ENCODE assay signal across 16 cellular contexts in genomic region chr5:143448518-143448917, GRCh38. TPM values are rescaled to one million over a fixed set of nuclear protein-coding genes. Genes with fewer than 3 reads are reported as not detected.
DNase-seq lines count a peak whose midpoint lies in the region; ATAC-seq and TF ChIP-seq lines count a peak whose summit lies in the region.
"Had no signal": no experiment of that assay in that cellular context is flagged by ENCODE, and none has a peak within 500 bp of the region (broad histone marks: within the 10 kb centered on the region; RNA-seq: fewer than 3 reads in every experiment).

No MANE protein-coding gene starts in this region.

- no peak overlapping the region for H3K27ac Mint-ChIP-seq in activated CD8-positive, alpha-beta T cell treated with anti-CD3 and anti-CD28 coated beads for 36 hours
- H3K27ac Mint-ChIP-seq in activated CD8-positive, alpha-beta T cell treated with anti-CD3 and anti-CD28 coated beads, Interleukin-2, amount 10 ng/mL, durations not matched to agents 7 days and 5 days, result no peak overlapping the region
- H3K27ac Mint-ChIP-seq in GM23338, result no peak overlapping the region
- no peak overlapping the region for H3K27ac Mint-ChIP-seq in naive thymus-derived CD4-positive, alpha-beta T cell
- H3K27ac Mint-ChIP-seq in stimulated activated naive B cell treated with anti-CD40 and anti-IgM and Interleukin-4, amounts not matched to agents 10 μg/mL and 1 μg/mL and 100 μg/mL, for 72 hours, result no peak overlapping the region
- H3K27ac Mint-ChIP-seq: memory B cell, nephron progenitor cell had no signal

- ATAC-seq in activated CD8-positive, alpha-beta T cell treated with anti-CD3 and anti-CD28 coated beads for 36 hours, result peak; percentile 57
- no peak for ATAC-seq in activated CD8-positive, alpha-beta T cell treated with anti-CD3 and anti-CD28 coated beads, Interleukin-2, amount 10 ng/mL, durations not matched to agents 7 days and 5 days
- ATAC-seq in GM23338 (no peak), RWPE2 (ENCODE audit: low read depth) (no peak), esophagus mucosa (no peak)
- peak; percentile 57 for ATAC-seq in naive thymus-derived CD4-positive, alpha-beta T cell
- ATAC-seq in stimulated activated naive B cell treated with anti-CD40 and anti-IgM and Interleukin-4, amounts not matched to agents 10 μg/mL and 1 μg/mL and 100 μg/mL, for 72 hours (replicated peaks), result no peak

- CTCF ChIA-PET in activated CD8-positive, alpha-beta T cell treated with anti-CD3 and anti-CD28 coated beads for 36 hours (lab: Charles Lee), result no interaction called here
- CTCF ChIA-PET in activated CD8-positive, alpha-beta T cell treated with anti-CD3 and anti-CD28 coated beads, Interleukin-2, amount 10 ng/mL, durations not matched to agents 7 days and 5 days (lab: Charles Lee), result no interaction called here
- CTCF ChIA-PET in naive thymus-derived CD4-positive, alpha-beta T cell (lab: Charles Lee), result no interaction called here

- H3K9me3 ChIP-seq in RWPE2 (ENCODE audit: severe bottlenecking), result no peaks in the 10 kb centered on the region
- H3K9me3 ChIP-seq in naive thymus-derived CD4-positive, alpha-beta T cell (ENCODE audit: control insufficient read depth in 2 of 3, low read length in 3 of 3), result no peaks in the 10 kb centered on the region
- H3K9me3 ChIP-seq: Caco-2 had no signal

- no peaks in the 10 kb centered on the region for H3K27me3 Mint-ChIP-seq in activated CD8-positive, alpha-beta T cell treated with anti-CD3 and anti-CD28 coated beads for 36 hours
- no peaks in the 10 kb centered on the region for H3K27me3 Mint-ChIP-seq in activated CD8-positive, alpha-beta T cell treated with anti-CD3 and anti-CD28 coated beads, Interleukin-2, amount 10 ng/mL, durations not matched to agents 7 days and 5 days (ENCODE audit: low read depth)
- H3K27me3 Mint-ChIP-seq in GM23338 (ENCODE audit: insufficient read depth, low read depth, poor library complexity), result no peaks in the 10 kb centered on the region
- H3K27me3 Mint-ChIP-seq in naive thymus-derived CD4-positive, alpha-beta T cell, result peaks cover 0 to 3% (median 0%) of the 10 kb centered on the region in 5 donors
- H3K27me3 Mint-ChIP-seq in stimulated activated naive B cell treated with anti-CD40 and anti-IgM and Interleukin-4, amounts not matched to agents 10 μg/mL and 1 μg/mL and 100 μg/mL, for 72 hours, result no peaks in the 10 kb centered on the region
- H3K27me3 Mint-ChIP-seq: memory B cell had no signal

- intact Hi-C loops in activated CD8-positive, alpha-beta T cell treated with anti-CD3 and anti-CD28 coated beads for 36 hours (cut with micrococcal nuclease), result no loop called here
- intact Hi-C loops in naive thymus-derived CD4-positive, alpha-beta T cell (cut with micrococcal nuclease), result no loop called here

- H3K4me1 Mint-ChIP-seq in activated CD8-positive, alpha-beta T cell treated with anti-CD3 and anti-CD28 coated beads for 36 hours (ENCODE audit: low read depth), result peaks cover 23% of the 10 kb centered on the region
- H3K4me1 Mint-ChIP-seq in activated CD8-positive, alpha-beta T cell treated with anti-CD3 and anti-CD28 coated beads, Interleukin-2, amount 10 ng/mL, durations not matched to agents 7 days and 5 days (ENCODE audit: low read depth), result peaks cover 4% of the 10 kb centered on the region
- peaks cover 9% of the 10 kb centered on the region for H3K4me1 Mint-ChIP-seq in GM23338
- H3K4me1 Mint-ChIP-seq in naive thymus-derived CD4-positive, alpha-beta T cell, result peaks cover 0 to 18% (median 0%) of the 10 kb centered on the region in 7 donors
- H3K4me1 Mint-ChIP-seq in stimulated activated naive B cell treated with anti-CD40 and anti-IgM and Interleukin-4, amounts not matched to agents 10 μg/mL and 1 μg/mL and 100 μg/mL, for 72 hours, result peaks cover 5 to 16% of the 10 kb centered on the region in 2 donors

- H3K36me3 ChIP-seq in GM23338 (ENCODE audit: insufficient read depth), result no peaks in the 10 kb centered on the region
- H3K36me3 ChIP-seq in RWPE2 (ENCODE audit: low read depth), result no peaks in the 10 kb centered on the region
- no peaks in the 10 kb centered on the region for H3K36me3 ChIP-seq in naive thymus-derived CD4-positive, alpha-beta T cell (ENCODE audit: control insufficient read depth in 2 of 3, insufficient read depth in 3 of 3, low read length in 3 of 3)

- H3K9me3 Mint-ChIP-seq in activated CD8-positive, alpha-beta T cell treated with anti-CD3 and anti-CD28 coated beads for 36 hours, result no peaks in the 10 kb centered on the region
- no peaks in the 10 kb centered on the region for H3K9me3 Mint-ChIP-seq in activated CD8-positive, alpha-beta T cell treated with anti-CD3 and anti-CD28 coated beads, Interleukin-2, amount 10 ng/mL, durations not matched to agents 7 days and 5 days (ENCODE audit: insufficient read depth)
- H3K9me3 Mint-ChIP-seq in GM23338, result no peaks in the 10 kb centered on the region
- peaks cover 0 to 4% (median 0%) of the 10 kb centered on the region in 11 donors for H3K9me3 Mint-ChIP-seq in naive thymus-derived CD4-positive, alpha-beta T cell
- no peaks in the 10 kb centered on the region for H3K9me3 Mint-ChIP-seq in stimulated activated naive B cell treated with anti-CD40 and anti-IgM and Interleukin-4, amounts not matched to agents 10 μg/mL and 1 μg/mL and 100 μg/mL, for 72 hours
- H3K9me3 Mint-ChIP-seq: memory B cell, nephron progenitor cell had no signal

- 0 out of 2 replicates have a peak, but pooled peaks cover 5% of the 10 kb centered on the region for H3K4me1 ChIP-seq in GM23338 (ENCODE audit: insufficient read depth)
- H3K4me1 ChIP-seq in RWPE2 (ENCODE audit: insufficient read depth, poor library complexity, severe bottlenecking), result no peaks in the 10 kb centered on the region
- peaks cover 0 to 3% of the 10 kb centered on the region in 2 donors for H3K4me1 ChIP-seq in naive thymus-derived CD4-positive, alpha-beta T cell (ENCODE audit: control insufficient read depth in 2 of 2, insufficient read depth in 2 of 2, low read length in 2 of 2)
- H3K4me1 ChIP-seq: Caco-2 had no signal

- no peak overlapping the region for H3K4me2 ChIP-seq in GM23338

- DNase-seq in activated CD8-positive, alpha-beta T cell treated with anti-CD3 and anti-CD28 coated beads for 36 hours, result peak; percentile 44
- DNase-seq in activated CD8-positive, alpha-beta T cell treated with anti-CD3 and anti-CD28 coated beads, Interleukin-2, amount 10 ng/mL, durations not matched to agents 7 days and 5 days, result no peak
- DNase-seq in GM23338 (ENCODE audit: low spot score) (no peak), RWPE2 (ENCODE audit: low spot score) (no peak), amygdala (lab: John Stamatoyannopoulos, UW) (no peak)
- no peak for DNase-seq in naive thymus-derived CD4-positive, alpha-beta T cell
- no peak for DNase-seq in stimulated activated naive B cell treated with anti-CD40 and anti-IgM and Interleukin-4, amounts not matched to agents 10 μg/mL and 1 μg/mL and 100 μg/mL, for 72 hours
- DNase-seq: H7, Kasumi-1, NCI-H1694, nephron progenitor cell, SW 1271 had no signal

- H3K27ac ChIP-seq in GM23338 (ENCODE audit: low read depth) (no peak overlapping the region), RWPE2 (ENCODE audit: poor library complexity, severe bottlenecking) (no peak overlapping the region)
- H3K27ac ChIP-seq in naive thymus-derived CD4-positive, alpha-beta T cell (ENCODE audit: low read depth, low read length), result no peak overlapping the region
- H3K27ac ChIP-seq: VCaP had no signal

- H3K9me2 ChIP-seq in GM23338 (ENCODE audit: insufficient read depth), result peaks cover 5% of the 10 kb centered on the region; the same call in 1 of the 2 replicates

- H3K27me3 ChIP-seq in GM23338 (ENCODE audit: insufficient read depth) (no peaks in the 10 kb centered on the region), RWPE2 (ENCODE audit: insufficient read depth, poor library complexity, severe bottlenecking) (no peaks in the 10 kb centered on the region)
- H3K27me3 ChIP-seq in naive thymus-derived CD4-positive, alpha-beta T cell (ENCODE audit: control insufficient read depth in 2 of 2, insufficient read depth in 2 of 2, low read length in 2 of 2), result no peaks in the 10 kb centered on the region

- POLR2A ChIA-PET in activated CD8-positive, alpha-beta T cell treated with anti-CD3 and anti-CD28 coated beads for 36 hours (lab: Charles Lee), result no interaction called here
- POLR2A ChIA-PET in activated CD8-positive, alpha-beta T cell treated with anti-CD3 and anti-CD28 coated beads, Interleukin-2, amount 10 ng/mL, durations not matched to agents 7 days and 5 days (lab: Charles Lee), result no interaction called here
- POLR2A ChIA-PET in naive thymus-derived CD4-positive, alpha-beta T cell (lab: Charles Lee), result interaction anchor here (1.2 kb wide), 1 partner anchor 14 kb away, joined by 3 read pairs; no protein-coding TSS in a partner anchor

- H2AFZ ChIP-seq in GM23338, result no peak overlapping the region

- no peaks in the 10 kb centered on the region for H3F3A ChIP-seq in GM23338 (replicated peaks; ENCODE audit: low read depth)

- no peak overlapping the region for H3K4me3 ChIP-seq in GM23338
- H3K4me3 ChIP-seq in RWPE2 (ENCODE audit: severe bottlenecking), result no peak overlapping the region
- H3K4me3 ChIP-seq in naive thymus-derived CD4-positive, alpha-beta T cell (ENCODE audit: low read length), result no peak overlapping the region

- no peaks in the 10 kb centered on the region for H3K79me2 ChIP-seq in GM23338 (replicated peaks; ENCODE audit: insufficient read depth)

- no peak overlapping the region for H3K4me3 Mint-ChIP-seq in activated CD8-positive, alpha-beta T cell treated with anti-CD3 and anti-CD28 coated beads for 36 hours
- no peak overlapping the region for H3K4me3 Mint-ChIP-seq in activated CD8-positive, alpha-beta T cell treated with anti-CD3 and anti-CD28 coated beads, Interleukin-2, amount 10 ng/mL, durations not matched to agents 7 days and 5 days
- H3K4me3 Mint-ChIP-seq in GM23338, result no peak overlapping the region
- no peak overlapping the region for H3K4me3 Mint-ChIP-seq in naive thymus-derived CD4-positive, alpha-beta T cell
- H3K4me3 Mint-ChIP-seq in stimulated activated naive B cell treated with anti-CD40 and anti-IgM and Interleukin-4, amounts not matched to agents 10 μg/mL and 1 μg/mL and 100 μg/mL, for 72 hours, result no peak overlapping the region
- H3K4me3 Mint-ChIP-seq: memory B cell, nephron progenitor cell had no signal

- H3K36me3 Mint-ChIP-seq in activated CD8-positive, alpha-beta T cell treated with anti-CD3 and anti-CD28 coated beads for 36 hours (ENCODE audit: low read depth), result no peaks in the 10 kb centered on the region
- H3K36me3 Mint-ChIP-seq in activated CD8-positive, alpha-beta T cell treated with anti-CD3 and anti-CD28 coated beads, Interleukin-2, amount 10 ng/mL, durations not matched to agents 7 days and 5 days (ENCODE audit: low read depth), result no peaks in the 10 kb centered on the region
- no peaks in the 10 kb centered on the region for H3K36me3 Mint-ChIP-seq in GM23338 (ENCODE audit: low read depth)
- H3K36me3 Mint-ChIP-seq in naive thymus-derived CD4-positive, alpha-beta T cell, result peaks cover 0 to 1% (median 0%) of the 10 kb centered on the region in 5 donors
- no peaks in the 10 kb centered on the region for H3K36me3 Mint-ChIP-seq in stimulated activated naive B cell treated with anti-CD40 and anti-IgM and Interleukin-4, amounts not matched to agents 10 μg/mL and 1 μg/mL and 100 μg/mL, for 72 hours
- H3K36me3 Mint-ChIP-seq: memory B cell had no signal

- TF ChIP-seq CTCF in activated CD8-positive, alpha-beta T cell treated with anti-CD3 and anti-CD28 coated beads for 36 hours (IDR thresholded peaks at IDR 0.05), result no peak
- TF ChIP-seq CTCF in GM23338 (conservative IDR thresholded peaks at IDR 0.05; ENCODE audit: low read depth in 2 of 2) (peak; percentile 26 to 35; a peak in 3 of 4 replicates), RWPE2 (IDR thresholded peaks at IDR 0.05; ENCODE audit: poor library complexity, severe bottlenecking) (peak; percentile 27)

- no peaks in the 10 kb centered on the region for H4K20me1 ChIP-seq in GM23338 (replicated peaks; ENCODE audit: insufficient read depth)

RNA-seq across cellular contexts. Expression of gene NR3C1, which starts 45.0 kb away (rescaled TPM):
- total RNA-seq in activated CD8-positive, alpha-beta T cell treated with anti-CD3 and anti-CD28 coated beads for 36 hours, result 10 to 100 TPM; 52.7 to 55.6 TPM
- 10 to 100 TPM; 54.9 to 55.5 TPM for total RNA-seq in activated CD8-positive, alpha-beta T cell treated with anti-CD3 and anti-CD28 coated beads, Interleukin-2, amount 10 ng/mL, durations not matched to agents 7 days and 5 days
- 2.4 and 4.6 TPM in 2 replicates for total RNA-seq in GM23338 (2014; rRNA removed; shearing (Covaris generic))
- polyA plus RNA-seq in GM23338 (2016; fragmentation: Nextera tagmentation; extraction: Ambion mirVana), result 0.89 and 1.2 TPM in 2 replicates
- 100 to 1,000 TPM in 3 of 5 experiments, 10 to 100 TPM in 2; 68.0 to 140 (median 121) TPM for total RNA-seq in naive thymus-derived CD4-positive, alpha-beta T cell
- 10 to 100 TPM; 86.1 to 90.2 TPM for polyA plus RNA-seq in naive thymus-derived CD4-positive, alpha-beta T cell
- 32.4 TPM for total RNA-seq in esophagus mucosa

Comparison
In these comparisons a context has a peak if more than half of its experiments do, and no peak if none do; other contexts are left out.
1. ATAC-seq: peak in activated CD8-positive, alpha-beta T cell treated with anti-CD3 and anti-CD28 coated beads for 36 hours (single experiment) and naive thymus-derived CD4-positive, alpha-beta T cell (single experiment); none in activated CD8-positive, alpha-beta T cell treated with anti-CD3 and anti-CD28 coated beads, Interleukin-2, amount 10 ng/mL, durations not matched to agents 7 days and 5 days (single experiment), GM23338 (single experiment), RWPE2 (single experiment), stimulated activated naive B cell treated with anti-CD40 and anti-IgM and Interleukin-4, amounts not matched to agents 10 μg/mL and 1 μg/mL and 100 μg/mL, for 72 hours (0 of 2) and esophagus mucosa (single experiment).